ENCODE assay signal across 9 cellular contexts in genomic region chr19:54231077-54231931, GRCh38. TPM values are rescaled to one million over a fixed set of nuclear protein-coding genes. Genes with fewer than 3 reads are reported as not detected.
DNase-seq lines count a peak whose midpoint lies in the region; ATAC-seq and TF ChIP-seq lines count a peak whose summit lies in the region.
"Had no signal": no experiment of that assay in that cellular context is flagged by ENCODE, and none has a peak within 500 bp of the region (broad histone marks: within the 10 kb centered on the region; RNA-seq: fewer than 3 reads in every experiment).

No MANE protein-coding gene starts in this region.

- no peak overlapping the region for H3K18ac ChIP-seq in IMR-90 (ENCODE audit: low read depth, low read length)

- no peak overlapping the region for H3K4ac ChIP-seq in IMR-90 (ENCODE audit: low read depth, low read length)

- peak overlapping the region in 1 of 2 donors; percentile 60 for H3K27ac Mint-ChIP-seq in natural killer cell
- no peak overlapping the region for H3K27ac Mint-ChIP-seq in stimulated activated naive B cell treated with anti-CD40 and anti-IgM and Interleukin-4, amounts not matched to agents 10 μg/mL and 1 μg/mL and 100 μg/mL, for 72 hours

- H2AK9ac ChIP-seq in IMR-90 (replicated peaks; ENCODE audit: low read depth, low read length, poor library complexity), result peak overlapping the region; percentile 51

- peak; percentile 68 for TF ChIP-seq CTCF in GM06990 (IDR thresholded peaks at IDR 0.05; ENCODE audit: insufficient read depth, low read length, poor library complexity, severe bottlenecking)
- TF ChIP-seq CTCF in IMR-90 (conservative IDR thresholded peaks at IDR 0.05; ENCODE audit: low read depth, low read length), result peak; percentile 96
- TF ChIP-seq CTCF in natural killer cell (IDR thresholded peaks at IDR 0.05), result peak; percentile 90

- in situ Hi-C loops in IMR-90 (cut with MboI; ENCODE audit: low sequenced_read_pairs), result no loop called here

- no peaks in the 10 kb centered on the region for H3K36me3 Mint-ChIP-seq in natural killer cell
- H3K36me3 Mint-ChIP-seq in stimulated activated naive B cell treated with anti-CD40 and anti-IgM and Interleukin-4, amounts not matched to agents 10 μg/mL and 1 μg/mL and 100 μg/mL, for 72 hours, result no peaks in the 10 kb centered on the region

- peaks cover 26 to 52% of the 10 kb centered on the region in 2 donors for H3K27me3 Mint-ChIP-seq in natural killer cell (ENCODE audit: low read depth in 2 of 2)
- H3K27me3 Mint-ChIP-seq in stimulated activated naive B cell treated with anti-CD40 and anti-IgM and Interleukin-4, amounts not matched to agents 10 μg/mL and 1 μg/mL and 100 μg/mL, for 72 hours, result peaks cover 47 to 63% of the 10 kb centered on the region in 2 donors

- no peak overlapping the region for H3K56ac ChIP-seq in IMR-90 (ENCODE audit: extremely low read depth, insufficient read depth, low read length)

- intact Hi-C loops in IMR-90 (cut with micrococcal nuclease) (loop anchor here (1.0 kb wide), 2 partner anchors 63 to 116 kb away; partner anchors contain the start of genes PRPF31 and TFPT), natural killer cell (cut with micrococcal nuclease) (loop anchor here (1.0 to 2.0 kb wide), 2 partner anchors 21 to 63 kb away; no protein-coding TSS in a partner anchor)

- no peak overlapping the region for H3K27ac ChIP-seq in IMR-90 (ENCODE audit: insufficient read depth, low read length)

- dilution Hi-C loops in IMR-90 (cut with HindIII; ENCODE audit: low sequenced_read_pairs, unreplicated experiment), result no loop called here

- no peak overlapping the region for H4K8ac ChIP-seq in IMR-90 (ENCODE audit: low read depth in 2 of 2, low read length in 2 of 2)

- no peak overlapping the region for H2BK20ac ChIP-seq in IMR-90 (ENCODE audit: low read depth, low read length)

- peak overlapping the region; percentile 84 for H2AFZ ChIP-seq in IMR-90 (replicated peaks; ENCODE audit: low read length, poor library complexity)

- no peak overlapping the region for H3K23ac ChIP-seq in IMR-90 (ENCODE audit: low read depth, low read length)

- H3K14ac ChIP-seq in IMR-90 (replicated peaks; ENCODE audit: low read depth, low read length), result no peak overlapping the region

- H3K4me3 ChIP-seq in GM06990 (replicated peaks; ENCODE audit: low read depth, low read length), result no peak overlapping the region
- H3K4me3 ChIP-seq in IMR-90 (ENCODE audit: insufficient read depth, low read depth, low read length), result no peak overlapping the region

- H3K4me1 ChIP-seq in IMR-90 (ENCODE audit: control insufficient read depth, insufficient read depth, low read length), result no peaks in the 10 kb centered on the region

- H2BK5ac ChIP-seq in IMR-90 (ENCODE audit: low read depth, low read length, poor library complexity, severe bottlenecking), result no peak overlapping the region

- no peak overlapping the region for H4K5ac ChIP-seq in IMR-90 (ENCODE audit: low read depth, low read length)

- H3K27me3 ChIP-seq in GM06990 (replicated peaks; ENCODE audit: control insufficient read depth, insufficient read depth, low read length), result no peaks in the 10 kb centered on the region
- peaks cover 4% of the 10 kb centered on the region for H3K27me3 ChIP-seq in IMR-90 (ENCODE audit: control insufficient read depth, insufficient read depth, low read length)

- no peak overlapping the region for H4K91ac ChIP-seq in IMR-90 (ENCODE audit: insufficient read depth, low read depth, low read length)

- DNase-seq in GM06990 (ENCODE audit: extremely low read depth, insufficient read length) (peak; percentile 51), IMR-90 (peak; percentile 73), fibroblast of gingiva (ENCODE audit: low read depth) (peak; percentile 33), natural killer cell (peak; percentile 86)
- DNase-seq in activated T-cell treated with anti-CD3 and anti-CD28 coated beads, Interleukin-2, amount 50 U/mL, for 1 hour, result peak; percentile 88
- peak; percentile 80 for DNase-seq in stimulated activated naive B cell treated with anti-CD40 and anti-IgM and Interleukin-4, amounts not matched to agents 10 μg/mL and 1 μg/mL and 100 μg/mL, for 72 hours

- CTCF ChIA-PET in IMR-90 (lab: Yijun Ruan, JAX), result no interaction called here

- no peak overlapping the region for H2BK15ac ChIP-seq in IMR-90 (ENCODE audit: low read depth, low read length)

- H3K36me3 ChIP-seq in GM06990 (ENCODE audit: control insufficient read depth, insufficient read depth, low read length), result no peaks in the 10 kb centered on the region
- no peaks in the 10 kb centered on the region for H3K36me3 ChIP-seq in IMR-90 (ENCODE audit: control insufficient read depth, insufficient read depth, low read length)

- no peaks in the 10 kb centered on the region; the same call in 1 of the 2 replicates for H3K9me1 ChIP-seq in IMR-90 (ENCODE audit: insufficient read depth, low read length)

- TF ChIP-seq RAD21 in IMR-90 (IDR thresholded peaks at IDR 0.05; ENCODE audit: low read length), result peak; percentile 94

- H3K79me1 ChIP-seq in IMR-90 (ENCODE audit: low read depth in 1 of 2, low read length in 2 of 2), result no peaks in the 10 kb centered on the region

- no peak overlapping the region for H3K4me3 Mint-ChIP-seq in natural killer cell
- H3K4me3 Mint-ChIP-seq in stimulated activated naive B cell treated with anti-CD40 and anti-IgM and Interleukin-4, amounts not matched to agents 10 μg/mL and 1 μg/mL and 100 μg/mL, for 72 hours, result no peak overlapping the region

- no peaks in the 10 kb centered on the region for H4K20me1 ChIP-seq in IMR-90 (ENCODE audit: insufficient read depth, low read length)

- peak; percentile 100 for ATAC-seq in IMR-90 (ENCODE audit: low read depth)
- ATAC-seq in natural killer cell, result peak; percentile 96 to 100 (median 100)
- ATAC-seq in stimulated activated naive B cell treated with anti-CD40 and anti-IgM and Interleukin-4, amounts not matched to agents 10 μg/mL and 1 μg/mL and 100 μg/mL, for 72 hours (replicated peaks), result peak; percentile 98 to 99
- ATAC-seq in HG03457 (IDR thresholded peaks at IDR 0.05; ENCODE audit: unreplicated experiment), result no peak

- no peak overlapping the region for H2AK5ac ChIP-seq in IMR-90 (ENCODE audit: low read depth, low read length)

- H2BK120ac ChIP-seq in IMR-90 (ENCODE audit: low read depth, low read length), result no peak overlapping the region

- no peak overlapping the region for H3K9ac ChIP-seq in IMR-90 (ENCODE audit: low read depth, low read length)

- no peak for TF ChIP-seq POLR2A in IMR-90 (IDR thresholded peaks at IDR 0.05; ENCODE audit: low read depth, low read length)

- POLR2A ChIA-PET in IMR-90 (lab: Charles Lee; ENCODE audit: unreplicated experiment), result no interaction called here

- no peaks in the 10 kb centered on the region for H3K9me3 Mint-ChIP-seq in natural killer cell
- peaks cover 2 to 4% of the 10 kb centered on the region in 2 donors for H3K9me3 Mint-ChIP-seq in stimulated activated naive B cell treated with anti-CD40 and anti-IgM and Interleukin-4, amounts not matched to agents 10 μg/mL and 1 μg/mL and 100 μg/mL, for 72 hours

- H3K9me3 ChIP-seq in IMR-90 (ENCODE audit: control insufficient read depth, insufficient read depth, low read length), result no peaks in the 10 kb centered on the region

- 10% methylated on average over 15 of the region's 21 CpGs; no CpG with 5 or more reads in 1 of the 2 experiments for WGBS in IMR-90 (ENCODE audit: extremely low coverage in 2 of 2, insufficient read length in 1 of 2), 2 experiments

- H3K4me2 ChIP-seq in IMR-90 (ENCODE audit: low read depth, low read length), result no peak overlapping the region; the same call in 1 of the 2 replicates

- peaks cover 5 to 6% of the 10 kb centered on the region in 2 donors for H3K4me1 Mint-ChIP-seq in natural killer cell
- peaks cover 4 to 5% of the 10 kb centered on the region in 2 donors for H3K4me1 Mint-ChIP-seq in stimulated activated naive B cell treated with anti-CD40 and anti-IgM and Interleukin-4, amounts not matched to agents 10 μg/mL and 1 μg/mL and 100 μg/mL, for 72 hours

- BruUV-seq in IMR-90 (replicated peaks; lab: Mats Ljungman, UMichigan), result no TSS peak

TF ChIP-seq in IMR-90, 13 proteins besides CTCF, POLR2A, EP300 and RAD21 (continues in another document):
- TF ChIP-seq CHD1 (IDR thresholded peaks at IDR 0.05; ENCODE audit: low read depth, low read length) (no peak), MAZ (IDR thresholded peaks at IDR 0.05; ENCODE audit: borderline replicate concordance, low read depth, low read length) (0 out of 2 replicates have a peak, but pooled peaks have one; percentile 23)

TF ChIP-seq in PFSK-1, 5 proteins besides CTCF, POLR2A, EP300 and RAD21:
- TF ChIP-seq FOXP2 (optimal IDR thresholded peaks at IDR 0.05; ENCODE audit: borderline replicate concordance, extremely low read depth, extremely low read length, insufficient read depth) (peak; percentile 88), TAF1 (IDR thresholded peaks at IDR 0.05; ENCODE audit: borderline replicate concordance, insufficient read depth, low read length) (no peak)

RNA-seq across cellular contexts. Expression of gene LILRB3, which starts 8.5 kb away (rescaled TPM):
- not detected in 2 replicates for total RNA-seq in IMR-90 (2012; rRNA removed)
- not detected in 2 replicates for polyA plus RNA-seq in IMR-90 (2012; rRNA removed)
- polyA plus RNA-seq in IMR-90 (2012; cell fraction: cytosol; rRNA removed), result not detected in 2 replicates
- not detected in 2 replicates for polyA plus RNA-seq in IMR-90 (2012; cell fraction: nucleus; rRNA removed; ENCODE audit: low replicate concordance)
- 1.0 TPM for polyA plus RNA-seq in PFSK-1 (2012; ENCODE audit: insufficient read length, low read depth)
- total RNA-seq in natural killer cell, result 10 to 100 TPM in 2 of 3 donors, 1 to 10 TPM in 1; 6.8 to 12.6 (median 12.6) TPM
- total RNA-seq: glomerular endothelial cell had no signal

RNA-seq across cellular contexts. Expression of gene LILRA6, which starts 11.3 kb away (rescaled TPM):
- total RNA-seq in IMR-90 (2012; rRNA removed) (not detected in 2 replicates), natural killer cell (1 to 10 TPM; 2.1 to 2.6 (median 2.1) TPM)
- polyA plus RNA-seq in IMR-90 (2012; rRNA removed), result not detected in 2 replicates
- polyA plus RNA-seq in IMR-90 (2012; cell fraction: cytosol; rRNA removed), result not detected in 2 replicates
- not detected in 2 replicates for polyA plus RNA-seq in IMR-90 (2012; cell fraction: nucleus; rRNA removed; ENCODE audit: low replicate concordance)
- polyA plus RNA-seq in PFSK-1 (2012; ENCODE audit: insufficient read length, low read depth), result not detected
- total RNA-seq: glomerular endothelial cell had no signal

RNA-seq across cellular contexts. Expression of gene LILRB5, which starts 25.8 kb away (rescaled TPM):
- not detected in 2 replicates for total RNA-seq in IMR-90 (2012; rRNA removed)
- polyA plus RNA-seq in IMR-90 (2012; rRNA removed), result not detected in 2 replicates
- not detected in 2 replicates for polyA plus RNA-seq in IMR-90 (2012; cell fraction: cytosol; rRNA removed)
- not detected in 2 replicates for polyA plus RNA-seq in IMR-90 (2012; cell fraction: nucleus; rRNA removed; ENCODE audit: low replicate concordance)
- 0.09 TPM for polyA plus RNA-seq in PFSK-1 (2012; ENCODE audit: insufficient read length, low read depth)
- total RNA-seq in natural killer cell, result under 1 TPM in 2 of 3 donors, not detected in 1; 0.09 to 0.18 TPM
- total RNA-seq: glomerular endothelial cell had no signal

RNA-seq across cellular contexts. Expression of gene RPS9, which starts 30.6 kb away (rescaled TPM):
- 1,531 and 2,225 TPM in 2 replicates for total RNA-seq in IMR-90 (2012; rRNA removed)
- 2,323 and 2,588 TPM in 2 replicates for polyA plus RNA-seq in IMR-90 (2012; rRNA removed)
- polyA plus RNA-seq in IMR-90 (2012; cell fraction: cytosol; rRNA removed), result 5,840 and 5,869 TPM in 2 replicates
- polyA plus RNA-seq in IMR-90 (2012; cell fraction: nucleus; rRNA removed; ENCODE audit: low replicate concordance), result 1,199 and 1,463 TPM in 2 replicates
- polyA plus RNA-seq in PFSK-1 (2012; ENCODE audit: insufficient read length, low read depth), result 2,406 TPM
- total RNA-seq in natural killer cell, result 100 to 1,000 TPM; 617 to 958 (median 906) TPM

RNA-seq across cellular contexts. Expression of gene TSEN34, which starts 40.2 kb away (rescaled TPM):
- 32.1 and 34.4 TPM in 2 replicates for total RNA-seq in IMR-90 (2012; rRNA removed)
- 69.4 and 85.4 TPM in 2 replicates for polyA plus RNA-seq in IMR-90 (2012; rRNA removed)
- 76.0 and 115 TPM in 2 replicates for polyA plus RNA-seq in IMR-90 (2012; cell fraction: cytosol; rRNA removed)
- polyA plus RNA-seq in IMR-90 (2012; cell fraction: nucleus; rRNA removed; ENCODE audit: low replicate concordance), result 23.3 and 54.8 TPM in 2 replicates
- 80.0 TPM for polyA plus RNA-seq in PFSK-1 (2012; ENCODE audit: insufficient read length, low read depth)
- total RNA-seq in natural killer cell, result 10 to 100 TPM; 11.5 to 16.7 (median 13.5) TPM

Comparison
In these comparisons a context has a peak if more than half of its experiments do, and no peak if none do; other contexts are left out.
1. DNase-seq: peak in every context shown above with its lines; median percentile 88 in activated T-cell treated with anti-CD3 and anti-CD28 coated beads, Interleukin-2, amount 50 U/mL, for 1 hour; 86 in natural killer cell; 80 in stimulated activated naive B cell treated with anti-CD40 and anti-IgM and Interleukin-4, amounts not matched to agents 10 μg/mL and 1 μg/mL and 100 μg/mL, for 72 hours; 73 in IMR-90; 51 in GM06990; 33 in fibroblast of gingiva.